15 cellular contexts compared by ENCODE assay signal in the genomic region with DNA sequence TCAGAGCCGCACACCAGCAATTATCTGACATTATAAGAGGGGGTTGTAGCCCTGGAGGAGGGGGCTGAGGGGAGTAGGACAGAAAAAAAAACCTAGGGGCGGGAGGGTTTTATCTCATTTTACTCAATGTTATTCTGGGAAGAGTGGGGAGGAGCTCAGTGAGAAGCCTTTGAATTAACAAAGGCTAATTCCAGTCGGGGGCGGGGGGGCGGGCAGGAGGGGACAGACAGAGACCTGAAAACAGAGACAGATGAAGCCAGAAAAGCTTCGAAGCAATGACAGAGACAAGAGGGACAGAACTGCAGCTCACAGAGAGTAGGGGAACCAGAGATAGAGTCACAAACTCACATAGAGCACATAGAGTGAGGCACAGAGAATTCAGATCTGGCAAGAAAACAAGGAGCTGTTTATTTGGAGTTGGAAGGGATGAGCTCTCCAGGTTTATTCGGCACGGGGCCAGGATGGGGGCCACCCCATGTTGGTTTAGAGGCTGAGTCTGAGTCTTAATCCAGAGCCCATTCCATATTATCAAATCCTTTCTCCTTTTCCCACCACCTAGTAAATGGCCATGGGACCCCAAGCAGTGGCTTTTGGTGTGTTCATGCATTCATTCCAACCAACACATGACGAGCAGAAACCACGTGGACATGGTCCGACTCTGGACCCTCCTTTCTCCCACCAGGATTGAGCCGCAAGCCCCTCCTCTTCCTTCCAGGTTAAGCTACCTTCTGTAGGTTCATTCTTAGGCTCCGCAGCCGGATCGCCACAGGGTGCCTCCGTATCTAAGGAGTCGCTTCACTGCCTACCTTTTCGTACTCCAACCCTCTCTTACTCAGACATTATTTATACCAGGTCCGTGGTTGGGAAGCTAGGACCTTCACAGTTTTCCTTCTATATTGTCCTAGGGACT.
"Had no signal": no experiment of that assay in that cellular context is flagged by ENCODE, and none has a peak within 500 bp of the region (broad histone marks: within the 10 kb centered on the region; RNA-seq: fewer than 3 reads in every experiment).

No MANE protein-coding gene starts in this region.

- H3K9me3 ChIP-seq: ovary, suprapubic skin, upper lobe of right lung had no signal

- H3K27ac Mint-ChIP-seq: activated CD4-positive, alpha-beta T cell treated with anti-CD3 and anti-CD28 coated beads, Interleukin-2, amount 10 ng/mL, durations not matched to agents 7 days and 5 days; activated naive CD4-positive, alpha-beta T cell treated with anti-CD3 and anti-CD28 coated beads, Interleukin-2, amount 10 ng/mL, durations not matched to agents 7 days and 5 days; activated T-helper 2 cell treated with anti-CD3 and anti-CD28 coated beads, Interferon-gamma antibody, Interleukin-2, Interleukin-4, amounts not matched to agents 10 μg/mL and 5 μg/mL and 100 μg/mL, durations not matched to agents 14 hours and 24 hours and 36 hours; effector memory CD8-positive, alpha-beta T cell had no signal

- H3K36me3 ChIP-seq: ovary, suprapubic skin, upper lobe of right lung had no signal

- ATAC-seq: effector memory CD8-positive, alpha-beta T cell; left ventricle myocardium superior; upper lobe of right lung had no signal

- H3K4me3 ChIP-seq: ovary, suprapubic skin, upper lobe of right lung had no signal

- H3K9me3 Mint-ChIP-seq: activated CD4-positive, alpha-beta T cell treated with anti-CD3 and anti-CD28 coated beads, Interleukin-2, amount 10 ng/mL, durations not matched to agents 7 days and 5 days; activated naive CD4-positive, alpha-beta T cell treated with anti-CD3 and anti-CD28 coated beads, Interleukin-2, amount 10 ng/mL, durations not matched to agents 7 days and 5 days; activated T-helper 2 cell treated with anti-CD3 and anti-CD28 coated beads, Interferon-gamma antibody, Interleukin-2, Interleukin-4, amounts not matched to agents 10 μg/mL and 5 μg/mL and 100 μg/mL, durations not matched to agents 14 hours and 24 hours and 36 hours; central memory CD8-positive, alpha-beta T cell; effector memory CD8-positive, alpha-beta T cell had no signal

- H3K27me3 ChIP-seq: ovary had no signal

- H3K27ac ChIP-seq: ovary, suprapubic skin, upper lobe of right lung had no signal

- H3K4me3 Mint-ChIP-seq: activated CD4-positive, alpha-beta T cell treated with anti-CD3 and anti-CD28 coated beads, Interleukin-2, amount 10 ng/mL, durations not matched to agents 7 days and 5 days; activated naive CD4-positive, alpha-beta T cell treated with anti-CD3 and anti-CD28 coated beads, Interleukin-2, amount 10 ng/mL, durations not matched to agents 7 days and 5 days; central memory CD8-positive, alpha-beta T cell; effector memory CD8-positive, alpha-beta T cell had no signal

- DNase-seq: activated CD4-positive, alpha-beta T cell treated with anti-CD3 and anti-CD28 coated beads, Interleukin-2, amount 10 ng/mL, durations not matched to agents 7 days and 5 days; activated CD4-positive, CD25-positive, alpha-beta regulatory T cell; activated naive CD4-positive, alpha-beta T cell treated with anti-CD3 and anti-CD28 coated beads, Interleukin-2, amount 10 ng/mL, durations not matched to agents 7 days and 5 days; activated T-cell treated with anti-CD3 and anti-CD28 coated beads for 4 hours; effector memory CD8-positive, alpha-beta T cell; islet precursor cell; left ventricle myocardium superior; ovary; stimulated activated CD4-positive, alpha-beta T cell treated with anti-CD3 and anti-CD28 coated beads, Interleukin-2, amount 100 ng/mL, for 48 hours; stimulated activated naive CD4-positive, alpha-beta T cell treated with Interleukin-2 at 50 U/mL for 16 hours; T-helper 1 cell; upper lobe of right lung had no signal
